8 cellular contexts compared by ENCODE assay signal in the genomic region with DNA sequence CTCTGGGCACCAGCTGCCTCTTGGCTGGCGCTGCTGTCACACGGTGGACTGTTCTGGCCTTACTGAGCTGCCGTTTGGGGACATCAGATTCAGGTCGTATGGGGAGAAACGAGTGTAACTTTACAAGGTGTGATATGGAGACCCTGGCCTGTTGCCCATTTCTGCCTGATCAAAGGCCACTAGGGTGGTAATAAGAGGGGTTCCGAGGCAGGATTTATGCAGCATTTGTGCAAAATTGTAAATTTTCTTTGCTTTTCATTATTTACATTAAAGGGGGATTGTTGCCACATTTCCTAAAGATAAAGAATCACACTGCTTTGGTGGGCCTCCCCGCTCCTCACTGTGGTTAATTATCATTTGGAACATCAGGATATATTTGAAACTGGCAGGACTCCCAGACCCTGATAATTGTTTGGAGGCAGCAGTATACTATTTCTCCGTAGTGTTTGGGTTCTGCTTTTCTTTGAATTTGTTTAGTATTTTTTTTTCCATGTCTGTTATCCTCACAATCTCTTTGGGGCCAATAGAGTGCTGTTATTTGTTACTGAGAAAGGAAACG. TPM values are rescaled to one million over a fixed set of nuclear protein-coding genes. Genes with fewer than 3 reads are reported as not detected.
DNase-seq lines count a peak whose midpoint lies in the region; ATAC-seq, FAIRE-seq and TF ChIP-seq lines count a peak whose summit lies in the region.

No MANE protein-coding gene starts in this region.

- peak overlapping the region; percentile 87 for H2AFZ ChIP-seq in keratinocyte (ENCODE audit: control insufficient read depth, low read length)

- no peak for FAIRE-seq in keratinocyte (lab: Jason Lieb, UNC)

- H3K27me3 ChIP-seq in GM06990 (replicated peaks; ENCODE audit: control insufficient read depth, insufficient read depth, low read length) (no peaks in the 10 kb centered on the region), adrenal gland (no peaks in the 10 kb centered on the region), keratinocyte (ENCODE audit: control insufficient read depth, extremely low read depth, insufficient read depth, low read length) (no peaks in the 10 kb centered on the region), tibial artery (no peaks in the 10 kb centered on the region)

- H3K9me3 ChIP-seq in adrenal gland (replicated peaks in 1 of 3) = no peaks in the 10 kb centered on the region
- no peaks in the 10 kb centered on the region for H3K9me3 ChIP-seq in keratinocyte (ENCODE audit: control insufficient read depth, low read depth, low read length)
- no peaks in the 10 kb centered on the region for H3K9me3 ChIP-seq in tibial artery

- H3K4me1 ChIP-seq in adrenal gland (replicated peaks in 1 of 2) (peaks cover 4% of the 10 kb centered on the region in 2 donors), keratinocyte (ENCODE audit: control insufficient read depth, extremely low read depth, insufficient read depth, low read length) (peaks cover 19% of the 10 kb centered on the region), tibial artery (peaks cover 0 to 31% (median 21%) of the 10 kb centered on the region in 4 donors)

- TF ChIP-seq CTCF in GM06990 (IDR thresholded peaks at IDR 0.05; ENCODE audit: insufficient read depth, low read length, poor library complexity, severe bottlenecking) = no peak
- no peak for TF ChIP-seq CTCF in adrenal gland (IDR thresholded peaks at IDR 0.05)
- no peak for TF ChIP-seq CTCF in keratinocyte (optimal IDR thresholded peaks at IDR 0.05 in 1 of 3, IDR thresholded peaks at IDR 0.05 in 1 of 3, conservative IDR thresholded peaks at IDR 0.05 in 1 of 3; ENCODE audit: extremely low read depth in 1 of 3, insufficient read depth in 2 of 3, low read length in 3 of 3)
- no peak for TF ChIP-seq CTCF in tibial artery (IDR thresholded peaks at IDR 0.05)

- no peak for DNase-seq in GM06990 (ENCODE audit: extremely low read depth, insufficient read length)
- peak in 44 of 76 experiments; percentile 4 to 72 (median 42) for DNase-seq in HUDEP-2 (lab: John Stamatoyannopoulos, UW; ENCODE audit: unreplicated experiment in 76 of 76)
- DNase-seq in adrenal gland = no peak
- DNase-seq in keratinocyte (ENCODE audit: low read depth, low spot score) = no peak
- peak in 1 of 2 donors; percentile 45 for DNase-seq in tibial artery
- no peak for DNase-seq in cortex of kidney (lab: John Stamatoyannopoulos, UW)
- DNase-seq in COLO829 (ENCODE audit: low spot score) = no peak

- H3K4me3 ChIP-seq in GM06990 (replicated peaks; ENCODE audit: low read depth, low read length) (peak overlapping the region; percentile 85), adrenal gland (peak overlapping the region in 3 of 4 donors; percentile 75 to 81 (median 76)), keratinocyte (ENCODE audit: control insufficient read depth in 2 of 3, extremely low read depth in 1 of 3, insufficient read depth in 2 of 3, low read depth in 1 of 3, low read length in 3 of 3) (peak overlapping the region; percentile 82 to 84 (median 83)), tibial artery (peak overlapping the region; percentile 66 to 90)

- peak overlapping the region; percentile 69 for H3K9ac ChIP-seq in keratinocyte (ENCODE audit: control insufficient read depth, extremely low read depth, insufficient read depth, low read length)

- no peaks in the 10 kb centered on the region for H4K20me1 ChIP-seq in keratinocyte (ENCODE audit: control insufficient read depth, extremely low read depth, insufficient read depth, low read length)

- no peaks in the 10 kb centered on the region for H3K9me1 ChIP-seq in keratinocyte (ENCODE audit: control insufficient read depth, extremely low read depth, insufficient read depth, low read length)

- H3K36me3 ChIP-seq in GM06990 (ENCODE audit: control insufficient read depth, insufficient read depth, low read length) (peaks cover 9% of the 10 kb centered on the region), adrenal gland (replicated peaks in 1 of 2) (peaks cover 0 to 14% of the 10 kb centered on the region in 2 donors), keratinocyte (ENCODE audit: control insufficient read depth in 2 of 2, extremely low read depth in 1 of 2, insufficient read depth in 2 of 2, low read length in 2 of 2) (peaks cover 0 to 2% of the 10 kb centered on the region in 2 experiments), tibial artery (peaks cover 16 to 27% (median 22%) of the 10 kb centered on the region in 3 donors)

- intact Hi-C loops in adrenal gland (cut with DNase I) = no loop called here
- intact Hi-C loops in tibial artery (cut with DNase I; ENCODE audit: low total_unique reads) = loop anchor here (5.0 kb wide), 2 partner anchors 53 to 88 kb away; no protein-coding TSS in a partner anchor

- H3K4me2 ChIP-seq in keratinocyte (ENCODE audit: control insufficient read depth, extremely low read depth, insufficient read depth, low read depth, low read length) = peak overlapping the region; percentile 90

- WGBS in adrenal gland, 4 donors = 27 to 40% (median 33%) methylated on average over 7 to 9 of the region's 9 CpGs

- no peak for ATAC-seq in GM21381 (IDR thresholded peaks at IDR 0.05; ENCODE audit: unreplicated experiment)

- peak overlapping the region in 2 of 5 donors; percentile 83 to 91 for H3K27ac ChIP-seq in adrenal gland
- peak overlapping the region; percentile 49 for H3K27ac ChIP-seq in keratinocyte (ENCODE audit: control insufficient read depth, insufficient read depth, low read length)
- H3K27ac ChIP-seq in tibial artery = peak overlapping the region; percentile 91 to 93

- no peak for TF ChIP-seq POLR2A in adrenal gland (IDR thresholded peaks at IDR 0.05)

- peaks cover 6% of the 10 kb centered on the region for H3K79me2 ChIP-seq in keratinocyte (ENCODE audit: control insufficient read depth, insufficient read depth, low read length)

- dilution Hi-C loops in keratinocyte (cut with MboI; ENCODE audit: extremely low pct_ligation_motif_present, low sequenced_read_pairs) = no loop called here

RNA-seq across cellular contexts. Expression of a gene that starts 0.9 kb away (rescaled TPM):
- total RNA-seq in adrenal gland = 10 to 100 TPM in 2 of 8 donors, 1 to 10 TPM in 6; 4.9 to 14.8 (median 7.9) TPM
- polyA plus RNA-seq in adrenal gland = 1 to 10 TPM; 2.7 to 7.7 (median 3.7) TPM
- 15.8 to 19.9 TPM (median 16.8 TPM) in 3 replicates for polyA plus RNA-seq in keratinocyte
- 2.6 TPM for polyA plus RNA-seq in keratinocyte (2011; ENCODE audit: low read depth)
- 10.2 and 14.8 TPM in 2 replicates for polyA plus RNA-seq in keratinocyte (2011; cell fraction: cytosol; rRNA removed)
- polyA plus RNA-seq in keratinocyte (2011; cell fraction: nucleus; rRNA removed) = 14.9 and 18.2 TPM in 2 replicates
- polyA plus RNA-seq in keratinocyte (2012; ENCODE audit: low replicate concordance) = 1.6 and 13.9 TPM in 2 replicates
- 28.7 to 36.9 TPM (median 35.8 TPM) in 3 replicates for polyA minus RNA-seq in keratinocyte
- 13.8 TPM for polyA minus RNA-seq in keratinocyte (2011; cell fraction: cytosol; rRNA and poly(A)+ RNA removed)
- 19.4 and 27.1 TPM in 2 replicates for polyA minus RNA-seq in keratinocyte (2011; cell fraction: nucleus; rRNA and poly(A)+ RNA removed)

RNA-seq across cellular contexts. Expression of a gene that starts 55.5 kb away (rescaled TPM):
- 10 to 100 TPM in 3 of 8 donors, 1 to 10 TPM in 5; 4.1 to 10.7 (median 8.4) TPM for total RNA-seq in adrenal gland
- polyA plus RNA-seq in adrenal gland (1 to 10 TPM; 1.2 to 5.9 (median 2.1) TPM), keratinocyte (1.6 to 3.6 TPM (median 2.6 TPM) in 3 replicates)
- 9.9 TPM for polyA plus RNA-seq in keratinocyte (2011; ENCODE audit: low read depth)
- polyA plus RNA-seq in keratinocyte (2011; cell fraction: cytosol; rRNA removed) = 1.1 and 1.9 TPM in 2 replicates
- 5.9 and 6.6 TPM in 2 replicates for polyA plus RNA-seq in keratinocyte (2011; cell fraction: nucleus; rRNA removed)
- polyA plus RNA-seq in keratinocyte (2012; ENCODE audit: low replicate concordance) = 3.5 and 3.6 TPM in 2 replicates
- 5.1 to 10.3 TPM (median 5.2 TPM) in 3 replicates for polyA minus RNA-seq in keratinocyte
- polyA minus RNA-seq in keratinocyte (2011; cell fraction: cytosol; rRNA and poly(A)+ RNA removed) = 3.1 TPM
- polyA minus RNA-seq in keratinocyte (2011; cell fraction: nucleus; rRNA and poly(A)+ RNA removed) = 7.5 and 10.9 TPM in 2 replicates

Comparison
In these comparisons a context has a peak if more than half of its experiments do, and no peak if none do; other contexts are left out.
1. DNase-seq: peak in HUDEP-2 (44 of 76); none in GM06990 (single experiment), adrenal gland (0 of 7), keratinocyte (single experiment), cortex of kidney (single experiment) and COLO829 (single experiment).
2. Peak in every context shown above with its lines, with median percentiles within 50 percentile points of each other: H3K4me3 ChIP-seq.